Comparison of ENCODE assay signal across 13 cellular contexts in genomic region chr1:24277420-24278169, GRCh38. TPM values are rescaled to one million over a fixed set of nuclear protein-coding genes. Genes with fewer than 3 reads are reported as not detected.
A peak's percentile ranks its signal among the peaks of the same experiment; 100 is the strongest.
DNase-seq lines count a peak whose midpoint lies in the region; ATAC-seq and TF ChIP-seq lines count a peak whose summit lies in the region.
"Had no signal": no experiment of that assay in that cellular context is flagged by ENCODE, and none has a peak within 500 bp of the region (broad histone marks: within the 10 kb centered on the region; RNA-seq: fewer than 3 reads in every experiment).

No MANE protein-coding gene starts in this region.

- BruUV-seq in A673 (replicated peaks; lab: Mats Ljungman, UMichigan) (no TSS peak), Panc1 (replicated peaks; lab: Mats Ljungman, UMichigan) (no TSS peak)

- H3K27me3 ChIP-seq in A673 (replicated peaks; ENCODE audit: insufficient read depth, low read depth, low read length, poor library complexity) (no peaks in the 10 kb centered on the region), Panc1 (ENCODE audit: control insufficient read depth, insufficient read depth, low read length) (no peaks in the 10 kb centered on the region), spleen (replicated peaks in 1 of 7) (peaks cover 0 to 57% (median 4%) of the 10 kb centered on the region in 7 donors)

- CTCF ChIA-PET in A673 (lab: Charles Lee), result no interaction called here
- CTCF ChIA-PET in Panc1 (lab: Charles Lee), result interaction anchor here (0.7 kb wide), 1 partner anchor 507 kb away, joined by 3 read pairs; no protein-coding TSS in a partner anchor

- TF ChIP-seq CTCF in A673 (conservative IDR thresholded peaks at IDR 0.05; ENCODE audit: low read depth, low read length), result no peak
- no peak for TF ChIP-seq CTCF in Panc1 (IDR thresholded peaks at IDR 0.05)
- no peak for TF ChIP-seq CTCF in spleen (IDR thresholded peaks at IDR 0.05 in 8 of 11, conservative IDR thresholded peaks at IDR 0.05 in 3 of 11)

- WGBS in spleen, 5 donors, result 67 to 78% (median 71%) methylated on average over 12 of the region's 12 CpGs

- POLR2A ChIA-PET in A673 (lab: Charles Lee; ENCODE audit: low non-redundant PET), result no interaction called here
- POLR2A ChIA-PET in Panc1 (lab: Charles Lee), result no interaction called here

- in situ Hi-C loops in Panc1 (cut with HindIII; ENCODE audit: low pct_unique_long_range_greater_than_20kb, low sequenced_read_pairs), result no loop called here

- peak; percentile 21 for DNase-seq in A673 (ENCODE audit: low spot score)
- peak; percentile 74 for DNase-seq in GM04503 (ENCODE audit: low read depth)
- no peak for DNase-seq in Panc1 (ENCODE audit: low read depth, low spot score)
- peak; percentile 15 for DNase-seq in dedifferentiated amniotic fluid mesenchymal stem cell (ENCODE audit: extremely low spot score)
- DNase-seq in hypothalamus (lab: John Stamatoyannopoulos, UW), result no peak
- DNase-seq in NCI-H526 treated with DMSO at 0.1 percent for 48 hours (lab: John Stamatoyannopoulos, UW), result no peak
- DNase-seq in spleen, result no peak
- DNase-seq in NCI-H1092 (lab: John Stamatoyannopoulos, UW), result no peak
- DNase-seq: Caco-2, esophagus squamous epithelium, left ventricle myocardium superior, psoas muscle had no signal

- peak; percentile 63 for ATAC-seq in Panc1
- ATAC-seq: psoas muscle had no signal

- no peak for TF ChIP-seq POLR2A in spleen (IDR thresholded peaks at IDR 0.05)

- no peak overlapping the region for H3K27ac ChIP-seq in A673 (ENCODE audit: low read depth, low read length, poor library complexity, severe bottlenecking)
- H3K27ac ChIP-seq in Panc1 (ENCODE audit: low read length), result peak overlapping the region; percentile 2; the same call in 1 of the 2 replicates
- no peak overlapping the region for H3K27ac ChIP-seq in spleen
- H3K27ac ChIP-seq: esophagus squamous epithelium, psoas muscle had no signal

- H3K36me3 ChIP-seq in A673 (ENCODE audit: insufficient read depth, low read length, poor library complexity, severe bottlenecking) (no peaks in the 10 kb centered on the region), Panc1 (ENCODE audit: control insufficient read depth, insufficient read depth, low read length) (no peaks in the 10 kb centered on the region), spleen (no peaks in the 10 kb centered on the region)
- H3K36me3 ChIP-seq: esophagus squamous epithelium, HAP-1 had no signal

- H3K4me3 ChIP-seq in A673 (ENCODE audit: low read depth, low read length, poor library complexity, severe bottlenecking) (no peak overlapping the region), Panc1 (ENCODE audit: low read depth in 2 of 2, low read length in 2 of 2) (no peak overlapping the region), spleen (peak overlapping the region in 1 of 8 donors; percentile 12)
- H3K4me3 ChIP-seq: esophagus squamous epithelium, HAP-1, psoas muscle had no signal

- intact Hi-C loops in A673 (cut with micrococcal nuclease; ENCODE audit: unreplicated experiment) (no loop called here), Panc1 (cut with micrococcal nuclease; ENCODE audit: unreplicated experiment) (no loop called here), spleen (cut with DNase I; ENCODE audit: low total_unique reads) (no loop called here)

- H3K4me1 ChIP-seq in A673 (ENCODE audit: insufficient read depth, low read length, poor library complexity, severe bottlenecking) (no peaks in the 10 kb centered on the region), Panc1 (ENCODE audit: control insufficient read depth, insufficient read depth, low read length) (peaks cover 5% of the 10 kb centered on the region), spleen (peaks cover 0 to 9% (median 0%) of the 10 kb centered on the region in 6 donors)
- H3K4me1 ChIP-seq: Caco-2, HAP-1, psoas muscle had no signal

- H3K9me3 ChIP-seq in A673 (ENCODE audit: low read depth, low read length, poor library complexity, severe bottlenecking), result no peaks in the 10 kb centered on the region
- no peaks in the 10 kb centered on the region for H3K9me3 ChIP-seq in Panc1 (ENCODE audit: control insufficient read depth, insufficient read depth, low read depth, low read length)
- H3K9me3 ChIP-seq in spleen, result peaks cover 0 to 7% (median 2%) of the 10 kb centered on the region in 8 donors
- H3K9me3 ChIP-seq: Caco-2, esophagus squamous epithelium, psoas muscle had no signal

RNA-seq across cellular contexts. Expression of gene GRHL3, which starts 41.6 kb away (rescaled TPM):
- total RNA-seq in A673 (2021), result 0.20 TPM in 1 of 2 replicates, not detected in the other
- 16.7 TPM for total RNA-seq in Panc1 (2021; ENCODE audit: unreplicated experiment)
- polyA plus RNA-seq in Panc1 (2012; ENCODE audit: insufficient read length), result 23.1 TPM
- not detected for total RNA-seq in spleen
- under 1 TPM in 2 of 3 donors, not detected in 1; 0.04 to 0.06 TPM for polyA plus RNA-seq in spleen
- total RNA-seq: left ventricle myocardium superior had no signal

Comparison
In these comparisons a context has a peak if more than half of its experiments do, and no peak if none do; other contexts are left out.
1. DNase-seq: peak in A673 (single experiment), GM04503 (single experiment) and dedifferentiated amniotic fluid mesenchymal stem cell (single experiment); none in Panc1 (single experiment), hypothalamus (0 of 51), NCI-H526 treated with DMSO at 0.1 percent for 48 hours (single experiment), spleen (single experiment) and NCI-H1092 (single experiment).
2. RNA of gene GRHL3, which starts 41.6 kb away (total RNA-seq): 16.7 TPM in Panc1 (single experiment); not detected in spleen and 0.20 TPM in A673; every median in the first group is over 10 times any median in the second.